Comparison of ENCODE assay signal across 10 cellular contexts in genomic region chr19:677601-678380, GRCh38. TPM values are rescaled to one million over a fixed set of nuclear protein-coding genes. Genes with fewer than 3 reads are reported as not detected.
DNase-seq lines count a peak whose midpoint lies in the region; ATAC-seq and TF ChIP-seq lines count a peak whose summit lies in the region.
"Had no signal": no experiment of that assay in that cellular context is flagged by ENCODE, and none has a peak within 500 bp of the region (broad histone marks: within the 10 kb centered on the region; RNA-seq: fewer than 3 reads in every experiment).

No MANE protein-coding gene starts in this region.

- intact Hi-C loops in MCF 10A (cut with micrococcal nuclease), result loop anchor here (5.0 kb wide), 1 partner anchor 75 kb away; the partner anchor contains the start of gene MISP

- no peaks in the 10 kb centered on the region for H3K36me3 ChIP-seq in HEK293 (ENCODE audit: control insufficient read depth in 2 of 2, insufficient read depth in 1 of 2, low read length in 2 of 2)
- no peaks in the 10 kb centered on the region for H3K36me3 ChIP-seq in muscle layer of colon (ENCODE audit: insufficient read depth, low read length)

- CTCF ChIA-PET in AG04449 (lab: Yijun Ruan, JAX), result interaction anchor here (0.9 kb wide), 1 partner anchor 56 kb away, joined by 3 read pairs; no protein-coding TSS in a partner anchor
- CTCF ChIA-PET in HEK293 (lab: Yijun Ruan, JAX), result interaction anchor here (0.9 to 1.0 kb wide), 3 partner anchors 9 to 167 kb away, joined by 3 to 4 read pairs (median 4); no protein-coding TSS in a partner anchor
- CTCF ChIA-PET in MCF 10A (lab: Yijun Ruan, JAX), result interaction anchor here (0.5 to 2.0 kb wide), 4 partner anchors 9 to 306 kb away, joined by 3 to 7 read pairs (median 5); partner anchors contain the start of gene RNF126

- H3K9ac ChIP-seq in muscle layer of colon (ENCODE audit: low read length), result no peak overlapping the region

- POLR2A ChIA-PET in AG04449 (lab: Yijun Ruan, JAX), result interaction anchor here (0.9 to 1.8 kb wide), 6 partner anchors 10 to 106 kb away, joined by 3 to 10 read pairs (median 4); partner anchors contain the start of genes BSG, POLRMT and RNF126
- POLR2A ChIA-PET in HEK293 (lab: Yijun Ruan, JAX), result interaction anchor here (0.7 to 2.0 kb wide), 8 partner anchors 14 to 280 kb away, joined by 4 to 8 read pairs (median 4); partner anchors contain the start of gene RNF126
- POLR2A ChIA-PET in MCF 10A (lab: Yijun Ruan, JAX), result interaction anchor here (0.6 to 6.8 kb wide), 11 partner anchors 8 to 307 kb away, joined by 3 to 49 read pairs (median 4); partner anchors contain the start of genes CDC34, MISP and RNF126

- H3K27me3 Mint-ChIP-seq in MCF 10A (ENCODE audit: insufficient read depth, unreplicated experiment), result no peaks in the 10 kb centered on the region

- H3K4me3 Mint-ChIP-seq in MCF 10A (ENCODE audit: unreplicated experiment), result peak overlapping the region; percentile 65

- H3K4me1 ChIP-seq in HEK293 (ENCODE audit: control insufficient read depth, insufficient read depth, low read length) (no peaks in the 10 kb centered on the region), muscle layer of colon (ENCODE audit: insufficient read depth, low read length) (peaks cover 21% of the 10 kb centered on the region)

- peak overlapping the region; percentile 79 for H3K27ac Mint-ChIP-seq in MCF 10A (ENCODE audit: low read depth, unreplicated experiment)

- H3K27me3 ChIP-seq in muscle layer of colon (ENCODE audit: control insufficient read depth in 1 of 2, insufficient read depth in 2 of 2, low read length in 2 of 2), result peaks cover 0 to 6% of the 10 kb centered on the region in 2 donors

- no peak for TF ChIP-seq CTCF in AG04449 (IDR thresholded peaks at IDR 0.05; ENCODE audit: insufficient read depth, low read length, missing control alignments)
- no peak for TF ChIP-seq CTCF in HEK293 (tag by site-specific recombination; IDR thresholded peaks at IDR 0.05)
- TF ChIP-seq CTCF in MCF 10A (IDR thresholded peaks at IDR 0.05; ENCODE audit: unreplicated experiment), result no peak

- TSS peak; percentile 24 for BruUV-seq in MCF 10A (replicated peaks; lab: Mats Ljungman, UMichigan)

- H3K27ac ChIP-seq in HEK293 (ENCODE audit: extremely low read depth, low read depth, low read length) (no peak overlapping the region), muscle layer of colon (ENCODE audit: low read depth, low read length) (peak overlapping the region; percentile 78)

- ATAC-seq in HG02642 (IDR thresholded peaks at IDR 0.05; ENCODE audit: poor library complexity, unreplicated experiment), result no peak
- no peak for ATAC-seq in HG02852 (IDR thresholded peaks at IDR 0.05; ENCODE audit: unreplicated experiment)
- ATAC-seq: left colon had no signal

- DNase-seq in AG04449 (ENCODE audit: low read depth, low spot score) (no peak), MCF 10A (ENCODE audit: unreplicated experiment) (peak; percentile 74), activated gamma-delta T cell treated with Interleukin-2 at 50 U/mL for 16 hours (no peak)
- DNase-seq in activated effector memory CD4-positive, alpha-beta T cell treated with Interleukin-2 at 50 U/mL for 16 hours, result no peak
- DNase-seq: activated naive CD4-positive, alpha-beta T cell treated with anti-CD3 and anti-CD28 coated beads, Interleukin-2, amount 50 U/mL, for 16 hours had no signal

- H3K9me3 ChIP-seq in HEK293 (ENCODE audit: control insufficient read depth, insufficient read depth, low read depth, low read length) (no peaks in the 10 kb centered on the region), muscle layer of colon (ENCODE audit: low read length) (no peaks in the 10 kb centered on the region)

- H3K9me3 Mint-ChIP-seq in MCF 10A (ENCODE audit: unreplicated experiment), result no peaks in the 10 kb centered on the region

- H3K4me1 Mint-ChIP-seq in MCF 10A (ENCODE audit: insufficient read depth, unreplicated experiment), result peaks cover 13% of the 10 kb centered on the region

- H3K4me3 ChIP-seq in AG04449 (ENCODE audit: low read depth, low read length) (peak overlapping the region; percentile 78), HEK293 (ENCODE audit: low read depth, low read length) (no peak overlapping the region), muscle layer of colon (ENCODE audit: low read depth in 1 of 2, low read length in 2 of 2) (peak overlapping the region in 1 of 2 donors; percentile 17)

- peaks cover 42% of the 10 kb centered on the region for H3K36me3 Mint-ChIP-seq in MCF 10A (ENCODE audit: insufficient read depth, unreplicated experiment)

TF ChIP-seq in HEK293, 187 proteins besides CTCF, POLR2A, EP300 and RAD21:
- TF ChIP-seq ZNF274 (IDR thresholded peaks at IDR 0.05; ENCODE audit: low read length), result no peak
- TF ChIP-seq ZNF274 (tag by site-specific recombination; IDR thresholded peaks at IDR 0.05; ENCODE audit: borderline replicate concordance), result no peak
- no peak for TF ChIP-seq YY1 (tag by site-specific recombination; IDR thresholded peaks at IDR 0.05)
- TF ChIP-seq ZNF112 (tag by site-specific recombination; IDR thresholded peaks at IDR 0.05), result no peak
- 0 out of 2 replicates have a peak, but pooled peaks have one; percentile 36 for TF ChIP-seq ZIC2 (tag by site-specific recombination; IDR thresholded peaks at IDR 0.05)
- no peak for TF ChIP-seq ZBTB26 (tag by site-specific recombination; optimal IDR thresholded peaks at IDR 0.05)
- TF ChIP-seq GLIS1 (tag by site-specific recombination; IDR thresholded peaks at IDR 0.05), result peak; percentile 74
- no peak for TF ChIP-seq ZNF292 (tag by site-specific recombination; IDR thresholded peaks at IDR 0.05; ENCODE audit: borderline replicate concordance, low read depth)
- no peak for TF ChIP-seq ZNF366 (tag by site-specific recombination; conservative IDR thresholded peaks at IDR 0.05)

RNA-seq across cellular contexts. Expression of gene FSTL3, which starts 1.6 kb away (rescaled TPM):
- total RNA-seq in MCF 10A (2022), result 172 and 183 TPM in 2 replicates

RNA-seq across cellular contexts. Expression of gene RNF126, which starts 14.8 kb away (rescaled TPM):
- 53.9 and 68.0 TPM in 2 replicates for total RNA-seq in MCF 10A (2022)

RNA-seq across cellular contexts. Expression of gene PRSS57, which starts 17.5 kb away (rescaled TPM):
- not detected in 2 replicates for total RNA-seq in MCF 10A (2022)
- total RNA-seq: left colon had no signal

RNA-seq across cellular contexts. Expression of gene PALM, which starts 30.9 kb away (rescaled TPM):
- total RNA-seq in MCF 10A (2022), result 0.44 TPM in 1 of 2 replicates, not detected in the other

RNA-seq across cellular contexts. Expression of gene FGF22, which starts 38.1 kb away (rescaled TPM):
- total RNA-seq in MCF 10A (2022), result not detected in 2 replicates
- total RNA-seq: left colon had no signal
